ENCODE assay signal across 21 cellular contexts in genomic region chr12:93145086-93145485, GRCh38.
A peak's percentile ranks its signal among the peaks of the same experiment; 100 is the strongest.
DNase-seq lines count a peak whose midpoint lies in the region; ATAC-seq, FAIRE-seq and TF ChIP-seq lines count a peak whose summit lies in the region.
"Had no signal": no experiment of that assay in that cellular context is flagged by ENCODE, and none has a peak within 500 bp of the region (broad histone marks: within the 10 kb centered on the region; RNA-seq: fewer than 3 reads in every experiment).

No MANE protein-coding gene starts in this region.

- intact Hi-C loops in PC-3 (cut with micrococcal nuclease), result loop anchor here (1.0 to 2.0 kb wide), 2 partner anchors 54 to 84 kb away; no protein-coding TSS in a partner anchor

- no peaks in the 10 kb centered on the region for H3K36me3 Mint-ChIP-seq in type B pancreatic cell
- H3K36me3 Mint-ChIP-seq: activated naive CD8-positive, alpha-beta T cell had no signal

- dilution Hi-C loops in keratinocyte (cut with MboI; ENCODE audit: extremely low pct_ligation_motif_present, low sequenced_read_pairs), result no loop called here

- no TSS peak for BruUV-seq in PC-3 (replicated peaks; lab: Mats Ljungman, UMichigan)

- H3K4me1 ChIP-seq in PC-3 (ENCODE audit: insufficient read depth, low read length) (peaks cover 27% of the 10 kb centered on the region), keratinocyte (ENCODE audit: control insufficient read depth, extremely low read depth, insufficient read depth, low read length) (peaks cover 10% of the 10 kb centered on the region)

- H3F3A ChIP-seq in PC-3 (ENCODE audit: low read length, unreplicated experiment), result no peaks in the 10 kb centered on the region

- no peaks in the 10 kb centered on the region for H3K27me3 Mint-ChIP-seq in type B pancreatic cell
- H3K27me3 Mint-ChIP-seq: activated naive CD8-positive, alpha-beta T cell had no signal

- peak overlapping the region; percentile 85 for H3K27ac Mint-ChIP-seq in type B pancreatic cell
- H3K27ac Mint-ChIP-seq: activated CD4-positive, alpha-beta T cell treated with anti-CD3 and anti-CD28 coated beads, Interleukin-2, amount 10 ng/mL, durations not matched to agents 24 days and 14 days; activated naive CD8-positive, alpha-beta T cell; GM23338 had no signal

- H3K4me3 ChIP-seq in PC-3 (ENCODE audit: low read length) (peak overlapping the region; percentile 17; the same call in 1 of the 2 replicates), keratinocyte (ENCODE audit: control insufficient read depth in 2 of 3, extremely low read depth in 1 of 3, insufficient read depth in 2 of 3, low read depth in 1 of 3, low read length in 3 of 3) (no peak overlapping the region)
- H3K4me3 ChIP-seq: GM23338, SJCRH30 had no signal

- H4K20me1 ChIP-seq in PC-3 (ENCODE audit: low read length), result no peaks in the 10 kb centered on the region
- H4K20me1 ChIP-seq in keratinocyte (ENCODE audit: control insufficient read depth, extremely low read depth, insufficient read depth, low read length), result no peaks in the 10 kb centered on the region

- no peak overlapping the region for H3K9ac ChIP-seq in PC-3 (ENCODE audit: low read length)
- H3K9ac ChIP-seq in keratinocyte (ENCODE audit: control insufficient read depth, extremely low read depth, insufficient read depth, low read length), result no peak overlapping the region

- H3K4me2 ChIP-seq in PC-3 (ENCODE audit: low read length), result peak overlapping the region; percentile 69
- H3K4me2 ChIP-seq in keratinocyte (ENCODE audit: control insufficient read depth, extremely low read depth, insufficient read depth, low read depth, low read length), result peak overlapping the region; percentile 18
- H3K4me2 ChIP-seq: GM23338 had no signal

- H3K27ac ChIP-seq in PC-3 (ENCODE audit: low read length) (peak overlapping the region; percentile 55), keratinocyte (ENCODE audit: control insufficient read depth, insufficient read depth, low read length) (no peak overlapping the region)
- H3K27ac ChIP-seq: SJCRH30 had no signal

- H2AFZ ChIP-seq in PC-3 (ENCODE audit: low read length) (no peak overlapping the region), keratinocyte (ENCODE audit: control insufficient read depth, low read length) (no peak overlapping the region)
- H2AFZ ChIP-seq: GM23338 had no signal

- FAIRE-seq in keratinocyte (lab: Jason Lieb, UNC), result peak; percentile 90
- FAIRE-seq: frontal cortex, GM12892, HTR-8/SVneo had no signal

- H3K36me3 ChIP-seq in PC-3 (ENCODE audit: low read depth, low read length) (no peaks in the 10 kb centered on the region), keratinocyte (ENCODE audit: control insufficient read depth in 2 of 2, extremely low read depth in 1 of 2, insufficient read depth in 2 of 2, low read length in 2 of 2) (no peaks in the 10 kb centered on the region)
- H3K36me3 ChIP-seq: SJCRH30 had no signal

- no peaks in the 10 kb centered on the region for H3K9me1 ChIP-seq in keratinocyte (ENCODE audit: control insufficient read depth, extremely low read depth, insufficient read depth, low read length)

- H3K9me3 Mint-ChIP-seq in type B pancreatic cell, result peaks cover 17% of the 10 kb centered on the region
- H3K9me3 Mint-ChIP-seq: activated CD4-positive, alpha-beta T cell treated with anti-CD3 and anti-CD28 coated beads, Interleukin-2, amount 10 ng/mL, durations not matched to agents 24 days and 14 days; GM23338 had no signal

- peak overlapping the region; percentile 71 for H3K4me3 Mint-ChIP-seq in type B pancreatic cell
- H3K4me3 Mint-ChIP-seq: activated CD4-positive, alpha-beta T cell treated with anti-CD3 and anti-CD28 coated beads, Interleukin-2, amount 10 ng/mL, durations not matched to agents 24 days and 14 days; activated naive CD8-positive, alpha-beta T cell; GM23338 had no signal

- POLR2A ChIA-PET in PC-3 (lab: Charles Lee; ENCODE audit: unreplicated experiment), result interaction anchor here (0.6 kb wide), 1 partner anchor 57 kb away, joined by 3 read pairs; no protein-coding TSS in a partner anchor

- peak; percentile 86 for ATAC-seq in PC-3
- ATAC-seq: GM23338, sciatic nerve had no signal

- H3K9me2 ChIP-seq in PC-3 (replicated peaks; ENCODE audit: low read length), result no peaks in the 10 kb centered on the region

- H3K79me2 ChIP-seq in PC-3 (ENCODE audit: low read length) (no peaks in the 10 kb centered on the region), keratinocyte (ENCODE audit: control insufficient read depth, insufficient read depth, low read length) (no peaks in the 10 kb centered on the region)

- CTCF ChIA-PET in PC-3 (lab: Charles Lee), result interaction anchor here (0.7 to 0.8 kb wide), 2 partner anchors 103 to 252 kb away, joined by 3 to 4 read pairs; no protein-coding TSS in a partner anchor

- H3K9me3 ChIP-seq in PC-3 (ENCODE audit: low read length) (no peaks in the 10 kb centered on the region), keratinocyte (ENCODE audit: control insufficient read depth, low read depth, low read length) (no peaks in the 10 kb centered on the region)
- H3K9me3 ChIP-seq: SJCRH30 had no signal

- peak; percentile 32 for DNase-seq in NCI-H82 (lab: John Stamatoyannopoulos, UW)
- no peak for DNase-seq in NCI-H82 treated with DMSO at 0.1 percent for 48 hours (lab: John Stamatoyannopoulos, UW; ENCODE audit: unreplicated experiment)
- DNase-seq in PC-3, result peak; percentile 96
- DNase-seq in keratinocyte (ENCODE audit: low read depth, low spot score), result no peak
- DNase-seq in type B pancreatic cell (ENCODE audit: extremely low spot score, unreplicated experiment), result no peak
- no peak for DNase-seq in activated effector memory CD4-positive, alpha-beta T cell treated with anti-CD3 and anti-CD28 coated beads, Interleukin-2, amount 50 U/mL, for 16 hours
- no peak for DNase-seq in superior temporal gyrus (ENCODE audit: extremely low spot score)
- no peak for DNase-seq in central memory CD4-positive, alpha-beta T cell
- DNase-seq: activated CD4-positive, alpha-beta T cell treated with anti-CD3 and anti-CD28 coated beads, Interleukin-2, amount 10 ng/mL, durations not matched to agents 24 days and 14 days; effector CD8-positive, alpha-beta T cell; GDM1; MM.1S; stimulated activated CD4-positive, alpha-beta T cell treated with anti-CD3 and anti-CD28 coated beads, Interleukin-4, amount 100 ng/mL, for 24 hours; T1000 had no signal

- peaks cover 32% of the 10 kb centered on the region for H3K4me1 Mint-ChIP-seq in type B pancreatic cell (ENCODE audit: unreplicated experiment)
- H3K4me1 Mint-ChIP-seq: activated CD4-positive, alpha-beta T cell treated with anti-CD3 and anti-CD28 coated beads, Interleukin-2, amount 10 ng/mL, durations not matched to agents 24 days and 14 days; GM23338 had no signal

- no peaks in the 10 kb centered on the region for H3K27me3 ChIP-seq in PC-3 (ENCODE audit: low read length)
- no peaks in the 10 kb centered on the region for H3K27me3 ChIP-seq in keratinocyte (ENCODE audit: control insufficient read depth, extremely low read depth, insufficient read depth, low read length)
- H3K27me3 ChIP-seq: SJCRH30 had no signal

- TF ChIP-seq CTCF in PC-3 (conservative IDR thresholded peaks at IDR 0.05; ENCODE audit: low read depth, low read length) (no peak), keratinocyte (optimal IDR thresholded peaks at IDR 0.05 in 1 of 3, IDR thresholded peaks at IDR 0.05 in 1 of 3, conservative IDR thresholded peaks at IDR 0.05 in 1 of 3; ENCODE audit: extremely low read depth in 1 of 3, insufficient read depth in 2 of 3, low read length in 3 of 3) (no peak), type B pancreatic cell (conservative IDR thresholded peaks at IDR 0.05) (no peak)

Comparison
In these comparisons a context has a peak if more than half of its experiments do, and no peak if none do; other contexts are left out.
1. DNase-seq: peak in NCI-H82 (single experiment) and PC-3 (single experiment); none in NCI-H82 treated with DMSO at 0.1 percent for 48 hours (single experiment), keratinocyte (single experiment), type B pancreatic cell (single experiment), activated effector memory CD4-positive, alpha-beta T cell treated with anti-CD3 and anti-CD28 coated beads, Interleukin-2, amount 50 U/mL, for 16 hours (single experiment), superior temporal gyrus (single experiment) and central memory CD4-positive, alpha-beta T cell (single experiment).